ENCODE assay signal across 11 cellular contexts in the genomic region with DNA sequence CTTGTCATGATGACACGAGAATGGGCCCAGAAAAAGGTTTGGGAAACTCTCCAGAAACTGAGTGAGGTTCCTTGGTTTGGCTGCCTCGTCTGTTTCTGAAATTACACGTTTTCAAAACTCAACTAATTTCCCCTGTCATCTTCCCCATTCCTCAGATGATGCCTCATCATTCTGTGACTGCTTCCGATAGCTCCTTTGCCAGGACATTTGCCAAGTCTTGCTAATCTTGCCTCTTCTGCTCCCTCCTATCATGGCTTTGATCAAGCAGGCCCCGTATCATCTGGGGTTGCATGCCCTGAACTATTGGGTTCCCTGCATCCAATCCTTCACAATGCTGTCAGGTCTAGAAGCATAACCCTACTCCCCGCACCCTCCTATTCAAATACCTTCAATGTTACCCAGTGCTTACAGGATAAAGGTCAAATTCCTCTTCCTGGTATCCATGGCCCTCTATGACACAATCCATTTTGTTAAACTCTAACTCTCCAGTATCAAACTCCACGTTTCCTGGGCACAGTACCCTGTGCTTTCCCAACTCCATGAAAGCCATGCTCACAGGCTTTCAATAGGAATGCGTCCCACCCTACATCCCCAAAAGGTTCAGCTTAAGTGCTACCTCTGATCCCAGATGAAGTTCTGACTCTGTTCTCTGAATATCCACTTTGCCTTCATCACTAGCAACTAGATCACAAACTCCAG. TPM values are rescaled to one million over a fixed set of nuclear protein-coding genes. Genes with fewer than 3 reads are reported as not detected.
DNase-seq lines count a peak whose midpoint lies in the region; ATAC-seq and TF ChIP-seq lines count a peak whose summit lies in the region.
"Had no signal": no experiment of that assay in that cellular context is flagged by ENCODE, and none has a peak within 500 bp of the region (broad histone marks: within the 10 kb centered on the region; RNA-seq: fewer than 3 reads in every experiment).

No MANE protein-coding gene starts in this region.

- H3K4me3 Mint-ChIP-seq in stimulated activated memory B cell treated with anti-CD40 and anti-IgM and Interleukin-4, amounts not matched to agents 10 μg/mL and 1 μg/mL and 100 μg/mL, for 72 hours: no peak overlapping the region
- H3K4me3 Mint-ChIP-seq: activated CD8-positive, alpha-beta memory T cell treated with anti-CD3 and anti-CD28 coated beads, Interleukin-2, amount 10 ng/mL, durations not matched to agents 7 days and 5 days had no signal

- no peaks in the 10 kb centered on the region for H3K9me3 ChIP-seq in colonic mucosa
- H3K9me3 ChIP-seq in lower lobe of right lung: no peaks in the 10 kb centered on the region

- TF ChIP-seq CTCF in colonic mucosa (IDR thresholded peaks at IDR 0.05): no peak
- TF ChIP-seq CTCF in lower lobe of right lung (IDR thresholded peaks at IDR 0.05): no peak

- H3K27me3 ChIP-seq in colonic mucosa: no peaks in the 10 kb centered on the region
- H3K27me3 ChIP-seq in lower lobe of right lung (ENCODE audit: low read depth): no peaks in the 10 kb centered on the region

- H3K27ac ChIP-seq in colonic mucosa (peak overlapping the region; percentile 50), lower lobe of right lung (no peak overlapping the region)

- DNase-seq in AG08395 (ENCODE audit: low spot score) (peak; percentile 85), HuH-7.5 (ENCODE audit: low spot score) (peak; percentile 77), colonic mucosa (peak; percentile 33), lower lobe of right lung (no peak), SW480 (ENCODE audit: low spot score) (no peak)
- DNase-seq in stimulated activated naive CD8-positive, alpha-beta T cell treated with anti-CD3 and anti-CD28 coated beads, Interleukin-15, Interleukin-2, amounts not matched to agents 100 U/mL and 50 U/mL, for 24 hours: no peak
- DNase-seq: activated CD8-positive, alpha-beta memory T cell treated with anti-CD3 and anti-CD28 coated beads, Interleukin-2, amount 10 ng/mL, durations not matched to agents 7 days and 5 days; DMS53; NCI-H1417 treated with DMSO at 0.1 percent for 48 hours had no signal

- H3K27me3 Mint-ChIP-seq in stimulated activated memory B cell treated with anti-CD40 and anti-IgM and Interleukin-4, amounts not matched to agents 10 μg/mL and 1 μg/mL and 100 μg/mL, for 72 hours: no peaks in the 10 kb centered on the region
- H3K27me3 Mint-ChIP-seq: activated CD8-positive, alpha-beta memory T cell treated with anti-CD3 and anti-CD28 coated beads, Interleukin-2, amount 10 ng/mL, durations not matched to agents 7 days and 5 days had no signal

- H3K4me1 ChIP-seq in colonic mucosa (peaks cover 6% of the 10 kb centered on the region), lower lobe of right lung (peaks cover 5% of the 10 kb centered on the region)

- H3K9ac ChIP-seq in colonic mucosa (ENCODE audit: low read depth in 2 of 2, low read length in 2 of 2): no peak overlapping the region

- peaks cover 7% of the 10 kb centered on the region for H3K4me1 Mint-ChIP-seq in stimulated activated memory B cell treated with anti-CD40 and anti-IgM and Interleukin-4, amounts not matched to agents 10 μg/mL and 1 μg/mL and 100 μg/mL, for 72 hours
- H3K4me1 Mint-ChIP-seq: activated CD8-positive, alpha-beta memory T cell treated with anti-CD3 and anti-CD28 coated beads, Interleukin-2, amount 10 ng/mL, durations not matched to agents 7 days and 5 days had no signal

- H3K27ac Mint-ChIP-seq in stimulated activated memory B cell treated with anti-CD40 and anti-IgM and Interleukin-4, amounts not matched to agents 10 μg/mL and 1 μg/mL and 100 μg/mL, for 72 hours: no peak overlapping the region
- H3K27ac Mint-ChIP-seq: activated CD8-positive, alpha-beta memory T cell treated with anti-CD3 and anti-CD28 coated beads, Interleukin-2, amount 10 ng/mL, durations not matched to agents 7 days and 5 days had no signal

- ATAC-seq in lower lobe of right lung (peak; percentile 9 to 31), GM18870 (IDR thresholded peaks at IDR 0.05; ENCODE audit: unreplicated experiment) (no peak)
- no peak for ATAC-seq in stimulated activated naive CD8-positive, alpha-beta T cell treated with anti-CD3 and anti-CD28 coated beads, Interleukin-15, Interleukin-2, amounts not matched to agents 100 U/mL and 50 U/mL, for 24 hours
- ATAC-seq in stimulated activated memory B cell treated with anti-CD40 and anti-IgM and Interleukin-4, amounts not matched to agents 10 μg/mL and 1 μg/mL and 100 μg/mL, for 72 hours: no peak
- ATAC-seq: activated CD8-positive, alpha-beta memory T cell treated with anti-CD3 and anti-CD28 coated beads, Interleukin-2, amount 10 ng/mL, durations not matched to agents 7 days and 5 days had no signal

- peaks cover 63% of the 10 kb centered on the region for H3K36me3 Mint-ChIP-seq in stimulated activated memory B cell treated with anti-CD40 and anti-IgM and Interleukin-4, amounts not matched to agents 10 μg/mL and 1 μg/mL and 100 μg/mL, for 72 hours

- peaks cover 13% of the 10 kb centered on the region for H3K36me3 ChIP-seq in colonic mucosa
- peaks cover 67% of the 10 kb centered on the region for H3K36me3 ChIP-seq in lower lobe of right lung

- intact Hi-C loops in colonic mucosa (cut with DNase I) (no loop called here), lower lobe of right lung (cut with DNase I) (no loop called here)

- no peak overlapping the region for H3K4me3 ChIP-seq in colonic mucosa
- no peak overlapping the region for H3K4me3 ChIP-seq in lower lobe of right lung

- no peaks in the 10 kb centered on the region for H3K9me3 Mint-ChIP-seq in stimulated activated memory B cell treated with anti-CD40 and anti-IgM and Interleukin-4, amounts not matched to agents 10 μg/mL and 1 μg/mL and 100 μg/mL, for 72 hours

RNA-seq across cellular contexts. Expression of a gene that starts 22.2 kb away (rescaled TPM):
- total RNA-seq in colonic mucosa (1 to 10 TPM; 1.5 to 3.3 TPM), lower lobe of right lung (4.3 TPM)

RNA-seq across cellular contexts. Expression of a gene that starts 35.8 kb away (rescaled TPM):
- total RNA-seq in colonic mucosa (10 to 100 TPM; 86.3 to 90.3 TPM), lower lobe of right lung (73.9 TPM)

Comparison
In these comparisons a context has a peak if more than half of its experiments do, and no peak if none do; other contexts are left out.
1. DNase-seq: peak in AG08395 (single experiment), HuH-7.5 (single experiment) and colonic mucosa (single experiment); none in lower lobe of right lung (single experiment), stimulated activated naive CD8-positive, alpha-beta T cell treated with anti-CD3 and anti-CD28 coated beads, Interleukin-15, Interleukin-2, amounts not matched to agents 100 U/mL and 50 U/mL, for 24 hours (single experiment) and SW480 (single experiment).
2. ATAC-seq: peak in lower lobe of right lung (2 of 2); none in stimulated activated naive CD8-positive, alpha-beta T cell treated with anti-CD3 and anti-CD28 coated beads, Interleukin-15, Interleukin-2, amounts not matched to agents 100 U/mL and 50 U/mL, for 24 hours (single experiment), stimulated activated memory B cell treated with anti-CD40 and anti-IgM and Interleukin-4, amounts not matched to agents 10 μg/mL and 1 μg/mL and 100 μg/mL, for 72 hours (single experiment) and GM18870 (single experiment).